Comparison of ENCODE assay signal across 9 cellular contexts in the genomic region with DNA sequence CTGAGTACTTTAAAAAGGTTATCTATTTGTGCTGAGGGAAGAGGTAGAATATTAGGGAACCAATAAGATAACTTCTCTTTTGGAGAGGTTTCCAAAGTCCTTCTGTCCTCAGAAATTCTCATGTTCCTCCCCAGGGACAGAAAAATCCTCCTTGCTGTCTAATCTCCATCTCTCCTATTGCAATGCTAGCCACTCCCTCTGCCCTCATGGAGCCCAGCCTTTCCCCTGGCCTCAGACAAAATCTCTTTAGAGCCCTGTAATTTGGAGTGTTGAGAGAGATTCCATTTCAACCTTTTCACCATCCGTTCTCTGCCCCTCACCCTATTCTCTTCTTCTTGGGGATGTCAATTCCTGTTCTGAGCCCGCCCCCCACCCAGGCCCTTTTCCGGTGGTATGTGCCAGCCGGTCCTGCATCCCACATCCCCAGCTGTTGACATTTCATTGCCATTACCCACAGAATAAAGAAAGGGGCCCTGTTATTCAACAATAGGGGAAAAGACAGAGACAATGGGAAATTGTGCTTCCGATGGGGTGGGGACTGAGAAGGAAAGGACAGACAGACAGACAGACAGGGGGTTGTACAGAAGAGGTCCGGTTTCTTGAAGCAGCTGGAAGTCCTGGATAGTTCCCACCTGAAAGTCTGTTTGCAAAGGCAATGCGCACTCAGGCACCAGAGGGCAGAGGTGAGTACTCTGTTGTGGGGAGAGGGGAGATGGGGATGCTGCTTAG. TPM values are rescaled to one million over a fixed set of nuclear protein-coding genes. Genes with fewer than 3 reads are reported as not detected.
DNase-seq lines count a peak whose midpoint lies in the region; ATAC-seq, FAIRE-seq and TF ChIP-seq lines count a peak whose summit lies in the region.
"Had no signal": no experiment of that assay in that cellular context is flagged by ENCODE, and none has a peak within 500 bp of the region (broad histone marks: within the 10 kb centered on the region; RNA-seq: fewer than 3 reads in every experiment).

Gene HAPLN2, plus strand, starts transcription at position 563 of the 729 bp plus-strand sequence. CDS start 4,076 bp downstream, outside the sequence.

- H3K27me3 Mint-ChIP-seq in WTC11 (ENCODE audit: low read depth): peaks cover 58% of the 10 kb centered on the region

- no peaks in the 10 kb centered on the region for H3K36me3 ChIP-seq in keratinocyte (ENCODE audit: control insufficient read depth in 2 of 2, extremely low read depth in 1 of 2, insufficient read depth in 2 of 2, low read length in 2 of 2)

- no peaks in the 10 kb centered on the region for H3K9me3 Mint-ChIP-seq in WTC11

- no peak within 1 kb of the TSS for H3K4me2 ChIP-seq in keratinocyte (ENCODE audit: control insufficient read depth, extremely low read depth, insufficient read depth, low read depth, low read length)

- no peaks in the 10 kb centered on the region for H3K4me1 ChIP-seq in keratinocyte (ENCODE audit: control insufficient read depth, extremely low read depth, insufficient read depth, low read length)

- no peaks in the 10 kb centered on the region for H3K36me3 Mint-ChIP-seq in WTC11

- no peak within 1 kb of the TSS for H2AFZ ChIP-seq in keratinocyte (ENCODE audit: control insufficient read depth, low read length)

- no peak for FAIRE-seq in keratinocyte (lab: Jason Lieb, UNC)

- H3K4me3 Mint-ChIP-seq in WTC11: no peak within 1 kb of the TSS

- DNase-seq in D341Med (ENCODE audit: low spot score) (peak; percentile 71), HT-29 (ENCODE audit: low spot score) (peak; percentile 43), WTC11 (ENCODE audit: low spot score) (peak; percentile 79), keratinocyte (ENCODE audit: low read depth, low spot score) (no peak), MV-4-11 (lab: John Stamatoyannopoulos, UW) (no peak), activated gamma-delta T cell treated with Interleukin-2 at 50 U/mL for 16 hours (no peak), NCI-H1930 (lab: John Stamatoyannopoulos, UW) (no peak), mesenteric fat pad (ENCODE audit: low spot score) (no peak)

- no peak within 1 kb of the TSS for H3K4me3 ChIP-seq in keratinocyte (ENCODE audit: control insufficient read depth in 2 of 3, extremely low read depth in 1 of 3, insufficient read depth in 2 of 3, low read depth in 1 of 3, low read length in 3 of 3)

- no peak within 1 kb of the TSS for H3K27ac Mint-ChIP-seq in WTC11

- TF ChIP-seq CTCF in WTC11 (IDR thresholded peaks at IDR 0.05) (no peak), keratinocyte (optimal IDR thresholded peaks at IDR 0.05 in 1 of 3, IDR thresholded peaks at IDR 0.05 in 1 of 3, conservative IDR thresholded peaks at IDR 0.05 in 1 of 3; ENCODE audit: extremely low read depth in 1 of 3, insufficient read depth in 2 of 3, low read length in 3 of 3) (peak; percentile 60 to 73 (median 72))

- H3K4me1 Mint-ChIP-seq in WTC11: peaks cover 7% of the 10 kb centered on the region

- POLR2A ChIA-PET in WTC11 (lab: Charles Lee): interaction anchor here (0.8 to 1.1 kb wide), 2 partner anchors 57 to 121 kb away, joined by 3 read pairs; no protein-coding TSS in a partner anchor

- H3K9me1 ChIP-seq in keratinocyte (ENCODE audit: control insufficient read depth, extremely low read depth, insufficient read depth, low read length): no peaks in the 10 kb centered on the region

- peak; percentile 86 for ATAC-seq in WTC11

- dilution Hi-C loops in keratinocyte (cut with MboI; ENCODE audit: extremely low pct_ligation_motif_present, low sequenced_read_pairs): no loop called here

- H3K9me3 ChIP-seq in keratinocyte (ENCODE audit: control insufficient read depth, low read depth, low read length): no peaks in the 10 kb centered on the region

- no peaks in the 10 kb centered on the region for H4K20me1 ChIP-seq in keratinocyte (ENCODE audit: control insufficient read depth, extremely low read depth, insufficient read depth, low read length)

- CTCF ChIA-PET in WTC11 (lab: Charles Lee): interaction anchor here (0.5 to 13.2 kb wide), 57 partner anchors 8 to 319 kb away, joined by 3 to 365 read pairs (median 4); partner anchors contain the start of genes BCAN, CRABP2, LRRC71 and MEF2D

- peaks cover 32% of the 10 kb centered on the region for H3K27me3 ChIP-seq in keratinocyte (ENCODE audit: control insufficient read depth, extremely low read depth, insufficient read depth, low read length)

- no peaks in the 10 kb centered on the region for H3K79me2 ChIP-seq in keratinocyte (ENCODE audit: control insufficient read depth, insufficient read depth, low read length)

- no peak within 1 kb of the TSS for H3K27ac ChIP-seq in keratinocyte (ENCODE audit: control insufficient read depth, insufficient read depth, low read length)

- H3K9ac ChIP-seq in keratinocyte (ENCODE audit: control insufficient read depth, extremely low read depth, insufficient read depth, low read length): no peak within 1 kb of the TSS

TF ChIP-seq in WTC11, 78 proteins besides CTCF, POLR2A, EP300 and RAD21 (continues in another document):
- TF ChIP-seq TEAD1 (CRISPR knock-in tag; IDR thresholded peaks at IDR 0.05) (no peak), ETV6 (CRISPR knock-in tag; IDR thresholded peaks at IDR 0.05) (no peak), NR3C1 (CRISPR knock-in tag; conservative IDR thresholded peaks at IDR 0.05; ENCODE audit: low read depth) (no peak), CREB1 (CRISPR knock-in tag; IDR thresholded peaks at IDR 0.05) (no peak), ZNF317 (CRISPR knock-in tag; IDR thresholded peaks at IDR 0.05; ENCODE audit: borderline replicate concordance, low read depth) (no peak)
- TF ChIP-seq, protein P1, sequence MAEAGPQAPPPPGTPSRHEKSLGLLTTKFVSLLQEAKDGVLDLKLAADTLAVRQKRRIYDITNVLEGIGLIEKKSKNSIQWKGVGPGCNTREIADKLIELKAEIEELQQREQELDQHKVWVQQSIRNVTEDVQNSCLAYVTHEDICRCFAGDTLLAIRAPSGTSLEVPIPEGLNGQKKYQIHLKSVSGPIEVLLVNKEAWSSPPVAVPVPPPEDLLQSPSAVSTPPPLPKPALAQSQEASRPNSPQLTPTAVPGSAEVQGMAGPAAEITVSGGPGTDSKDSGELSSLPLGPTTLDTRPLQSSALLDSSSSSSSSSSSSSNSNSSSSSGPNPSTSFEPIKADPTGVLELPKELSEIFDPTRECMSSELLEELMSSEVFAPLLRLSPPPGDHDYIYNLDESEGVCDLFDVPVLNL (CRISPR knock-in tag; IDR thresholded peaks at IDR 0.05; ENCODE audit: borderline replicate concordance, low read depth): no peak
- TF ChIP-seq, protein P2, sequence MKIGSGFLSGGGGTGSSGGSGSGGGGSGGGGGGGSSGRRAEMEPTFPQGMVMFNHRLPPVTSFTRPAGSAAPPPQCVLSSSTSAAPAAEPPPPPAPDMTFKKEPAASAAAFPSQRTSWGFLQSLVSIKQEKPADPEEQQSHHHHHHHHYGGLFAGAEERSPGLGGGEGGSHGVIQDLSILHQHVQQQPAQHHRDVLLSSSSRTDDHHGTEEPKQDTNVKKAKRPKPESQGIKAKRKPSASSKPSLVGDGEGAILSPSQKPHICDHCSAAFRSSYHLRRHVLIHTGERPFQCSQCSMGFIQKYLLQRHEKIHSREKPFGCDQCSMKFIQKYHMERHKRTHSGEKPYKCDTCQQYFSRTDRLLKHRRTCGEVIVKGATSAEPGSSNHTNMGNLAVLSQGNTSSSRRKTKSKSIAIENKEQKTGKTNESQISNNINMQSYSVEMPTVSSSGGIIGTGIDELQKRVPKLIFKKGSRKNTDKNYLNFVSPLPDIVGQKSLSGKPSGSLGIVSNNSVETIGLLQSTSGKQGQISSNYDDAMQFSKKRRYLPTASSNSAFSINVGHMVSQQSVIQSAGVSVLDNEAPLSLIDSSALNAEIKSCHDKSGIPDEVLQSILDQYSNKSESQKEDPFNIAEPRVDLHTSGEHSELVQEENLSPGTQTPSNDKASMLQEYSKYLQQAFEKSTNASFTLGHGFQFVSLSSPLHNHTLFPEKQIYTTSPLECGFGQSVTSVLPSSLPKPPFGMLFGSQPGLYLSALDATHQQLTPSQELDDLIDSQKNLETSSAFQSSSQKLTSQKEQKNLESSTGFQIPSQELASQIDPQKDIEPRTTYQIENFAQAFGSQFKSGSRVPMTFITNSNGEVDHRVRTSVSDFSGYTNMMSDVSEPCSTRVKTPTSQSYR (CRISPR knock-in tag; IDR thresholded peaks at IDR 0.05): no peak
- TF ChIP-seq, protein P3, sequence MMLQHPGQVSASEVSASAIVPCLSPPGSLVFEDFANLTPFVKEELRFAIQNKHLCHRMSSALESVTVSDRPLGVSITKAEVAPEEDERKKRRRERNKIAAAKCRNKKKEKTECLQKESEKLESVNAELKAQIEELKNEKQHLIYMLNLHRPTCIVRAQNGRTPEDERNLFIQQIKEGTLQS (CRISPR knock-in tag; conservative IDR thresholded peaks at IDR 0.05): no peak

RNA-seq across cellular contexts. Expression of gene HAPLN2, which starts in this region (rescaled TPM):
- total RNA-seq in HT-29 (2014; rRNA removed; shearing (Covaris generic)): 0.10 TPM in 1 of 2 replicates, not detected in the other
- 1.1 to 1.3 TPM (median 1.2 TPM) in 3 replicates for total RNA-seq in WTC11 (2021)
- not detected in 3 replicates for polyA plus RNA-seq in keratinocyte
- polyA plus RNA-seq in keratinocyte (2011; ENCODE audit: low read depth): not detected
- not detected in 2 replicates for polyA plus RNA-seq in keratinocyte (2011; cell fraction: cytosol; rRNA removed)
- polyA plus RNA-seq in keratinocyte (2011; cell fraction: nucleus; rRNA removed): 0.22 TPM in 1 of 2 replicates, not detected in the other
- polyA plus RNA-seq in keratinocyte (2012; ENCODE audit: low replicate concordance): not detected in 2 replicates
- polyA minus RNA-seq in keratinocyte: not detected in 3 replicates
- not detected for polyA minus RNA-seq in keratinocyte (2011; cell fraction: cytosol; rRNA and poly(A)+ RNA removed)
- polyA minus RNA-seq in keratinocyte (2011; cell fraction: nucleus; rRNA and poly(A)+ RNA removed): not detected in 2 replicates
- 0.35 TPM for total RNA-seq in mesenteric fat pad
- total RNA-seq: LHCN-M2 had no signal

Comparison
In these comparisons a context has a peak if more than half of its experiments do, and no peak if none do; other contexts are left out.
1. Peak in DNase-seq in HT-29; RNA of the gene not detected or under 1 TPM.
2. DNase-seq: peak in D341Med (single experiment) and WTC11 (single experiment); none in keratinocyte (single experiment), MV-4-11 (single experiment), activated gamma-delta T cell treated with Interleukin-2 at 50 U/mL for 16 hours (single experiment), NCI-H1930 (0 of 2) and mesenteric fat pad (single experiment).